ENCODE assay signal across 12 cellular contexts in the genomic region with DNA sequence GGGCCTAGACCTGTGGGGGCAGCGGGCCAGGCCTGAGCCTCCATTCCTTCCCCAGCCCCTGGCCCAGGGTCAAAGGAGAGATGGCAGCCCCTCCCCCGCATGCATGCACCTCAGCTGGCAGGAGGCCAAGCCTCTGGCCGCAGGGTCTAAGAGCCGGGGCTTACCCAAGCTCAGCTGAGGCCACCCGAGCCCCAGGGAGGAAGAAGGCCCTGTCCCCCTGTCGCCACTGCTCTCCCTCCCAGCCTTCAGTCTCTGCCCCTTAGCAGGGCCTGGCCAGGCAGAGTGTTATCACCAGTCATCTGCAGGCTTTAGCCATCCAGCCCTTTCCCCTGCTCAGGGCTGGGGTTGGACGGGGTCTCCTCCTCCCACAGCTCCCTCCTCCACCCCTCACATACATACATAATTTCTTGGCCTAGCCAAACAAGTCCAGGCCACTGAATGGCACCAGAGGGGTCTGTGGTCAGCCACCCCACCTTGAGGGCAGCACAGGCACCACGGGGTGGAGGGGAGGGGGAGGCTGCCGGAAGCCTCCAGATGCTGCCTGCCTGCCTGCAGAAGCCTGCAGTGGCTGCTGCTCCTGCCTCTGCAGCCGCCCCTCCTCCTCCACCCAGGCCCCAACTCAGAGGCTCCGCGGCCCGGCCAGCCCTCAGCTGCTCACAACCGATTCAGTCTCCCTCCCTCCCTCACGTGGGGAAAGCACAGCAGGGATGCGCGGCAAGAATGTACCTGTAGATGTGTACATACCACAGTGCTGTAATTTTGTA. TPM values are rescaled to one million over a fixed set of nuclear protein-coding genes. Genes with fewer than 3 reads are reported as not detected.
DNase-seq lines count a peak whose midpoint lies in the region; ATAC-seq and TF ChIP-seq lines count a peak whose summit lies in the region.
"Had no signal": no experiment of that assay in that cellular context is flagged by ENCODE, and none has a peak within 500 bp of the region (broad histone marks: within the 10 kb centered on the region; RNA-seq: fewer than 3 reads in every experiment).

No MANE protein-coding gene starts in this region.

- H3K4me1 ChIP-seq in BLaER1 (peaks cover 17% of the 10 kb centered on the region), HEK293 (ENCODE audit: control insufficient read depth, insufficient read depth, low read length) (peaks cover 8% of the 10 kb centered on the region; the same call in 1 of the 2 replicates)

- no peak for TF ChIP-seq POLR2A in GM18505 (IDR thresholded peaks at IDR 0.05; ENCODE audit: borderline replicate concordance, extremely low read depth, insufficient read depth, insufficient read length)

- H3K36me3 Mint-ChIP-seq in WTC11 = peaks cover 12% of the 10 kb centered on the region

- H3K9ac ChIP-seq in BLaER1 = peak overlapping the region; percentile 19; the same call in 1 of the 2 replicates

- H3K9me3 ChIP-seq in BLaER1 (no peaks in the 10 kb centered on the region), HEK293 (ENCODE audit: control insufficient read depth, insufficient read depth, low read depth, low read length) (no peaks in the 10 kb centered on the region)
- H3K9me3 ChIP-seq: psoas muscle had no signal

- H3K4me3 Mint-ChIP-seq in WTC11 = no peak overlapping the region
- H3K4me3 Mint-ChIP-seq: activated T-cell treated with anti-CD3 and anti-CD28 coated beads, Interleukin-2, amount 50 U/mL, for 4 hours had no signal

- peaks cover 36% of the 10 kb centered on the region for H3K4me1 Mint-ChIP-seq in WTC11

- no peaks in the 10 kb centered on the region for H3K9me3 Mint-ChIP-seq in WTC11
- H3K9me3 Mint-ChIP-seq: activated T-cell treated with anti-CD3 and anti-CD28 coated beads, Interleukin-2, amount 50 U/mL, for 4 hours had no signal

- peak overlapping the region; percentile 56; the same call in 1 of the 2 replicates for H3K27ac ChIP-seq in BLaER1
- H3K27ac ChIP-seq in HEK293 (ENCODE audit: extremely low read depth, low read depth, low read length) = 0 out of 2 replicates have a peak overlapping the region, but pooled peaks have one; percentile 8
- H3K27ac ChIP-seq: HL-60, psoas muscle had no signal

- H3K4me3 ChIP-seq in BLaER1 (no peak overlapping the region), HEK293 (ENCODE audit: low read depth, low read length) (no peak overlapping the region)
- H3K4me3 ChIP-seq: psoas muscle had no signal

- DNase-seq in WTC11 (ENCODE audit: low spot score) (peak; percentile 85), left kidney (ENCODE audit: low read depth, low spot score) (peak; percentile 88), NOMO-1 treated with dmso at 0.1 percent for 144 hours (lab: John Stamatoyannopoulos, UW; ENCODE audit: unreplicated experiment) (no peak), NCI-H1930 (lab: John Stamatoyannopoulos, UW) (no peak), NCI-H128 (lab: John Stamatoyannopoulos, UW; ENCODE audit: unreplicated experiment) (no peak)
- DNase-seq: activated T-cell treated with anti-CD3 and anti-CD28 coated beads, Interleukin-2, amount 50 U/mL, for 4 hours; GOT3 had no signal

- CTCF ChIA-PET in HEK293 (lab: Yijun Ruan, JAX) = interaction anchor here (0.6 kb wide), 1 partner anchor 22 kb away, joined by 3 read pairs; no protein-coding TSS in a partner anchor
- CTCF ChIA-PET in WTC11 (lab: Charles Lee) = interaction anchor here (0.5 to 2.2 kb wide), 12 partner anchors 8 to 172 kb away, joined by 3 to 6 read pairs (median 4); partner anchors contain the start of genes PXN and RAB35

- H3K27ac Mint-ChIP-seq in WTC11 = peak overlapping the region; percentile 85; the same call in 1 of the 2 replicates

- TF ChIP-seq CTCF in HEK293 (tag by site-specific recombination; IDR thresholded peaks at IDR 0.05) (no peak), WTC11 (IDR thresholded peaks at IDR 0.05) (no peak)

- H3K27me3 ChIP-seq in BLaER1 = no peaks in the 10 kb centered on the region

- no peaks in the 10 kb centered on the region for H3K27me3 Mint-ChIP-seq in WTC11 (ENCODE audit: low read depth)

- POLR2A ChIA-PET in HEK293 (lab: Yijun Ruan, JAX) = interaction anchor here (2.6 kb wide), 1 partner anchor 23 kb away, joined by 9 read pairs; the partner anchor contains the start of gene RAB35
- POLR2A ChIA-PET in WTC11 (lab: Charles Lee) = interaction anchor here (1.1 to 2.2 kb wide), 4 partner anchors 23 to 105 kb away, joined by 3 to 9 read pairs (median 8); partner anchors contain the start of genes BICDL1 and RAB35

- ATAC-seq in WTC11 (peak; percentile 84), GM18505 (IDR thresholded peaks at IDR 0.05; ENCODE audit: unreplicated experiment) (no peak)

- H3K36me3 ChIP-seq in BLaER1 = peaks cover 66% of the 10 kb centered on the region
- H3K36me3 ChIP-seq in HEK293 (ENCODE audit: control insufficient read depth in 2 of 2, insufficient read depth in 1 of 2, low read length in 2 of 2) = peaks cover 0 to 46% of the 10 kb centered on the region in 2 experiments; a peak in 2 of 3 replicates

- H3K4me2 ChIP-seq in BLaER1 = peak overlapping the region; percentile 45

- peaks cover 72% of the 10 kb centered on the region for H4K20me1 ChIP-seq in BLaER1

TF ChIP-seq in HEK293, 187 proteins besides CTCF, POLR2A, EP300 and RAD21 (continues in another document):
- peak; percentile 28; the same call in 1 of the 2 replicates for TF ChIP-seq ZNF394 (tag by site-specific recombination; IDR thresholded peaks at IDR 0.05; ENCODE audit: borderline replicate concordance)
- TF ChIP-seq RBAK (tag by site-specific recombination; IDR thresholded peaks at IDR 0.05) = no peak
- TF ChIP-seq ZNF837 (tag by site-specific recombination; IDR thresholded peaks at IDR 0.05) = no peak
- peak; percentile 20 for TF ChIP-seq ZFHX2 (tag by site-specific recombination; conservative IDR thresholded peaks at IDR 0.05)
- TF ChIP-seq OSR2 (tag by site-specific recombination; IDR thresholded peaks at IDR 0.05) = peak; percentile 87
- no peak for TF ChIP-seq ZNF747 (tag by site-specific recombination; IDR thresholded peaks at IDR 0.05)
- no peak for TF ChIP-seq ZNF792 (tag by site-specific recombination; IDR thresholded peaks at IDR 0.05)
- TF ChIP-seq ZBTB17 (tag by site-specific recombination; IDR thresholded peaks at IDR 0.05) = peak; percentile 50
- TF ChIP-seq, protein P1, sequence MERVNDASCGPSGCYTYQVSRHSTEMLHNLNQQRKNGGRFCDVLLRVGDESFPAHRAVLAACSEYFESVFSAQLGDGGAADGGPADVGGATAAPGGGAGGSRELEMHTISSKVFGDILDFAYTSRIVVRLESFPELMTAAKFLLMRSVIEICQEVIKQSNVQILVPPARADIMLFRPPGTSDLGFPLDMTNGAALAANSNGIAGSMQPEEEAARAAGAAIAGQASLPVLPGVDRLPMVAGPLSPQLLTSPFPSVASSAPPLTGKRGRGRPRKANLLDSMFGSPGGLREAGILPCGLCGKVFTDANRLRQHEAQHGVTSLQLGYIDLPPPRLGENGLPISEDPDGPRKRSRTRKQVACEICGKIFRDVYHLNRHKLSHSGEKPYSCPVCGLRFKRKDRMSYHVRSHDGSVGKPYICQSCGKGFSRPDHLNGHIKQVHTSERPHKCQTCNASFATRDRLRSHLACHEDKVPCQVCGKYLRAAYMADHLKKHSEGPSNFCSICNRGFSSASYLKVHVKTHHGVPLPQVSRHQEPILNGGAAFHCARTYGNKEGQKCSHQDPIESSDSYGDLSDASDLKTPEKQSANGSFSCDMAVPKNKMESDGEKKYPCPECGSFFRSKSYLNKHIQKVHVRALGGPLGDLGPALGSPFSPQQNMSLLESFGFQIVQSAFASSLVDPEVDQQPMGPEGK (tag by site-specific recombination; IDR thresholded peaks at IDR 0.05) = peak; percentile 26; the same call in 1 of the 2 replicates
- no peak for TF ChIP-seq GFI1B (tag by site-specific recombination; IDR thresholded peaks at IDR 0.05)

TF ChIP-seq in WTC11, 78 proteins besides CTCF, POLR2A, EP300 and RAD21 (continues in another document):
- TF ChIP-seq, protein P2, sequence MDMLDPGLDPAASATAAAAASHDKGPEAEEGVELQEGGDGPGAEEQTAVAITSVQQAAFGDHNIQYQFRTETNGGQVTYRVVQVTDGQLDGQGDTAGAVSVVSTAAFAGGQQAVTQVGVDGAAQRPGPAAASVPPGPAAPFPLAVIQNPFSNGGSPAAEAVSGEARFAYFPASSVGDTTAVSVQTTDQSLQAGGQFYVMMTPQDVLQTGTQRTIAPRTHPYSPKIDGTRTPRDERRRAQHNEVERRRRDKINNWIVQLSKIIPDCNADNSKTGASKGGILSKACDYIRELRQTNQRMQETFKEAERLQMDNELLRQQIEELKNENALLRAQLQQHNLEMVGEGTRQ (CRISPR knock-in tag; IDR thresholded peaks at IDR 0.05) = peak; percentile 61
- TF ChIP-seq, protein P3, sequence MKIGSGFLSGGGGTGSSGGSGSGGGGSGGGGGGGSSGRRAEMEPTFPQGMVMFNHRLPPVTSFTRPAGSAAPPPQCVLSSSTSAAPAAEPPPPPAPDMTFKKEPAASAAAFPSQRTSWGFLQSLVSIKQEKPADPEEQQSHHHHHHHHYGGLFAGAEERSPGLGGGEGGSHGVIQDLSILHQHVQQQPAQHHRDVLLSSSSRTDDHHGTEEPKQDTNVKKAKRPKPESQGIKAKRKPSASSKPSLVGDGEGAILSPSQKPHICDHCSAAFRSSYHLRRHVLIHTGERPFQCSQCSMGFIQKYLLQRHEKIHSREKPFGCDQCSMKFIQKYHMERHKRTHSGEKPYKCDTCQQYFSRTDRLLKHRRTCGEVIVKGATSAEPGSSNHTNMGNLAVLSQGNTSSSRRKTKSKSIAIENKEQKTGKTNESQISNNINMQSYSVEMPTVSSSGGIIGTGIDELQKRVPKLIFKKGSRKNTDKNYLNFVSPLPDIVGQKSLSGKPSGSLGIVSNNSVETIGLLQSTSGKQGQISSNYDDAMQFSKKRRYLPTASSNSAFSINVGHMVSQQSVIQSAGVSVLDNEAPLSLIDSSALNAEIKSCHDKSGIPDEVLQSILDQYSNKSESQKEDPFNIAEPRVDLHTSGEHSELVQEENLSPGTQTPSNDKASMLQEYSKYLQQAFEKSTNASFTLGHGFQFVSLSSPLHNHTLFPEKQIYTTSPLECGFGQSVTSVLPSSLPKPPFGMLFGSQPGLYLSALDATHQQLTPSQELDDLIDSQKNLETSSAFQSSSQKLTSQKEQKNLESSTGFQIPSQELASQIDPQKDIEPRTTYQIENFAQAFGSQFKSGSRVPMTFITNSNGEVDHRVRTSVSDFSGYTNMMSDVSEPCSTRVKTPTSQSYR (CRISPR knock-in tag; IDR thresholded peaks at IDR 0.05) = peak; percentile 56; the same call in 1 of the 2 replicates
- TF ChIP-seq ZNF121 (CRISPR knock-in tag; IDR thresholded peaks at IDR 0.05) = no peak

RNA-seq across cellular contexts. Expression of gene RAB35, which starts 22.8 kb away (rescaled TPM):
- total RNA-seq in WTC11 (2021) = 44.2 to 47.6 TPM (median 44.5 TPM) in 3 replicates

Comparison
In these comparisons a context has a peak if more than half of its experiments do, and no peak if none do; other contexts are left out.
1. DNase-seq: peak in WTC11 (single experiment) and left kidney (single experiment); none in NOMO-1 treated with dmso at 0.1 percent for 144 hours (single experiment), NCI-H1930 (0 of 2) and NCI-H128 (single experiment).